1 cellular context compared by ENCODE assay signal in genomic region chr20:40160151-40160550, GRCh38.
TF ChIP-seq lines count a peak whose summit lies in the region.

No MANE protein-coding gene starts in this region.

TF ChIP-seq in Ishikawa, 13 proteins besides CTCF, POLR2A, EP300 and RAD21 (continued from another document):
- TF ChIP-seq REST (IDR thresholded peaks at IDR 0.05; ENCODE audit: low read depth) (no peak), TCF12 (IDR thresholded peaks at IDR 0.05; ENCODE audit: low read depth) (no peak), ZBTB7A (IDR thresholded peaks at IDR 0.05; ENCODE audit: low read depth) (no peak), TAF1 (IDR thresholded peaks at IDR 0.05; ENCODE audit: low read depth) (no peak), NFIC (IDR thresholded peaks at IDR 0.05) (no peak), CEBPB (IDR thresholded peaks at IDR 0.05) (no peak), TEAD4 (IDR thresholded peaks at IDR 0.05) (no peak), EGR1 (IDR thresholded peaks at IDR 0.05) (no peak)
